ENCODE assay signal across 17 cellular contexts in the genomic region with DNA sequence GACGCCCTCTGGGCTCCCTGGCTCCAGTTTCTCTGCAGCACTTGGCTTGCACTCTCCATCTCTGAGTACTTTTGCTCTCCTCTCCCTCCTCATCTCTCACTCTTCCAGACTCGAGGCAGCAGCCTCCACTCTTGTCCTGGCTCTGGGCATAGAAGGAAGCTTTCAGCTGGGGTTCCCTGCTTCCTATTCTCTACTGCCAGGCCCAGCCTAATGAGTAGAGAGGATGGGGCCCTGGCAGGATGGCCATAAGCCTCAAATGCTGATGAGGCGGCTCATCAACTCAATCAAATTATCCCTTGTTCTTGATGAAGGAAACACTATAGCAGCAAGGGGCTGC. TPM values are rescaled to one million over a fixed set of nuclear protein-coding genes. Genes with fewer than 3 reads are reported as not detected.
DNase-seq lines count a peak whose midpoint lies in the region; ATAC-seq and TF ChIP-seq lines count a peak whose summit lies in the region.
"Had no signal": no experiment of that assay in that cellular context is flagged by ENCODE, and none has a peak within 500 bp of the region (broad histone marks: within the 10 kb centered on the region; RNA-seq: fewer than 3 reads in every experiment).

No MANE protein-coding gene starts in this region.

- TF ChIP-seq CTCF in 22Rv1 (IDR thresholded peaks at IDR 0.05) (no peak), WTC11 (IDR thresholded peaks at IDR 0.05) (no peak), gastrocnemius medialis (IDR thresholded peaks at IDR 0.05 in 4 of 5, conservative IDR thresholded peaks at IDR 0.05 in 1 of 5) (no peak), uterus (IDR thresholded peaks at IDR 0.05) (no peak), progenitor cell of endocrine pancreas (IDR thresholded peaks at IDR 0.05; ENCODE audit: unreplicated experiment) (no peak)

- H3K4me1 ChIP-seq in gastrocnemius medialis (peaks cover 33 to 50% of the 10 kb centered on the region in 2 donors), uterus (peaks cover 6 to 8% of the 10 kb centered on the region in 2 donors)
- H3K4me1 ChIP-seq: A549 had no signal

- POLR2A ChIA-PET in WTC11 (lab: Charles Lee), result no interaction called here

- H3K4me3 ChIP-seq in gastrocnemius medialis (no peak overlapping the region), uterus (no peak overlapping the region)
- H3K4me3 ChIP-seq: A549; BLaER1 treated with 17β-estradiol and CSF1 and Interleukin-3, amounts not matched to agents 10 nM and 100 nM; Peyer's patch had no signal

- no peaks in the 10 kb centered on the region for H3K27me3 ChIP-seq in gastrocnemius medialis
- H3K27me3 ChIP-seq in uterus, result no peaks in the 10 kb centered on the region
- H3K27me3 ChIP-seq: BLaER1 treated with 17β-estradiol and CSF1 and Interleukin-3, amounts not matched to agents 10 nM and 100 nM; Peyer's patch had no signal

- TF ChIP-seq POLR2A in gastrocnemius medialis (IDR thresholded peaks at IDR 0.05) (peak in 1 of 2 donors; percentile 40), uterus (IDR thresholded peaks at IDR 0.05) (no peak)

- H3K9me3 Mint-ChIP-seq in WTC11, result no peaks in the 10 kb centered on the region
- H3K9me3 Mint-ChIP-seq in progenitor cell of endocrine pancreas (ENCODE audit: low read depth), result no peaks in the 10 kb centered on the region

- H3K27me3 Mint-ChIP-seq in WTC11 (ENCODE audit: low read depth) (peaks cover 9% of the 10 kb centered on the region), progenitor cell of endocrine pancreas (peaks cover 20% of the 10 kb centered on the region)

- intact Hi-C loops in gastrocnemius medialis (cut with DNase I; ENCODE audit: low total_unique reads), result no loop called here
- intact Hi-C loops in uterus (cut with DNase I; ENCODE audit: low total_unique reads), result no loop called here

- no peaks in the 10 kb centered on the region for H3K36me3 ChIP-seq in gastrocnemius medialis
- no peaks in the 10 kb centered on the region for H3K36me3 ChIP-seq in uterus
- H3K36me3 ChIP-seq: BLaER1 treated with 17β-estradiol and CSF1 and Interleukin-3, amounts not matched to agents 10 nM and 100 nM; Peyer's patch had no signal

- H3K4me3 Mint-ChIP-seq in WTC11 (no peak overlapping the region), progenitor cell of endocrine pancreas (ENCODE audit: low read depth) (no peak overlapping the region)

- CTCF ChIA-PET in WTC11 (lab: Charles Lee), result no interaction called here

- H3K9me3 ChIP-seq in gastrocnemius medialis (no peaks in the 10 kb centered on the region), uterus (no peaks in the 10 kb centered on the region)
- H3K9me3 ChIP-seq: A549, Peyer's patch had no signal

- H3K27ac Mint-ChIP-seq in WTC11 (no peak overlapping the region), progenitor cell of endocrine pancreas (no peak overlapping the region)

- H3K36me3 Mint-ChIP-seq in WTC11 (no peaks in the 10 kb centered on the region), progenitor cell of endocrine pancreas (ENCODE audit: insufficient read depth) (no peaks in the 10 kb centered on the region)

- in situ Hi-C loops in gastrocnemius medialis (cut with MboI; ENCODE audit: low sequenced_read_pairs in 4 of 4), result no loop called here

- DNase-seq in WTC11 (ENCODE audit: low spot score) (peak; percentile 0), mesenteric fat pad (ENCODE audit: low spot score) (peak; percentile 16), gastrocnemius medialis (no peak), NCI-H69 (lab: John Stamatoyannopoulos, UW) (no peak), uterus (no peak), progenitor cell of endocrine pancreas (ENCODE audit: low spot score, unreplicated experiment) (no peak)
- DNase-seq: GOT3, KG1, NCI-H2227 treated with DMSO at 0.1 percent for 48 hours, NCI-H524 treated with DMSO at 0.1 percent for 48 hours had no signal

- H3K27ac ChIP-seq in 22Rv1 (peak overlapping the region; percentile 87), gastrocnemius medialis (peak overlapping the region; percentile 76 to 84 (median 82)), uterus (peak overlapping the region in 1 of 2 donors; percentile 24)
- H3K27ac ChIP-seq: A549; BLaER1 treated with 17β-estradiol and CSF1 and Interleukin-3, amounts not matched to agents 10 nM and 100 nM had no signal

- ATAC-seq in WTC11 (no peak), gastrocnemius medialis (no peak), GM18907 (IDR thresholded peaks at IDR 0.05; ENCODE audit: unreplicated experiment) (no peak)
- ATAC-seq: A549, HepG2, Right ventricle myocardium inferior had no signal

- peaks cover 2% of the 10 kb centered on the region; the same call in 1 of the 2 replicates for H3K4me1 Mint-ChIP-seq in WTC11
- H3K4me1 Mint-ChIP-seq in progenitor cell of endocrine pancreas (ENCODE audit: low read depth), result peaks cover 22% of the 10 kb centered on the region

TF ChIP-seq in WTC11, 78 proteins besides CTCF, POLR2A, EP300 and RAD21:
- TF ChIP-seq JUN (CRISPR knock-in tag; IDR thresholded peaks at IDR 0.05) (no peak), IRF2 (CRISPR knock-in tag; IDR thresholded peaks at IDR 0.05; ENCODE audit: borderline replicate concordance, low read depth) (no peak), ZNF263 (CRISPR knock-in tag; IDR thresholded peaks at IDR 0.05; ENCODE audit: low read depth) (no peak), PRRX2 (CRISPR knock-in tag; IDR thresholded peaks at IDR 0.05) (no peak), GTF2I (CRISPR knock-in tag; conservative IDR thresholded peaks at IDR 0.05) (no peak), KAT7 (CRISPR knock-in tag; IDR thresholded peaks at IDR 0.05; ENCODE audit: borderline replicate concordance) (no peak), SP1 (CRISPR knock-in tag; conservative IDR thresholded peaks at IDR 0.05) (no peak), ZNF416 (CRISPR knock-in tag; IDR thresholded peaks at IDR 0.05) (no peak), TEAD1 (CRISPR knock-in tag; IDR thresholded peaks at IDR 0.05) (no peak), NFATC4 (CRISPR knock-in tag; IDR thresholded peaks at IDR 0.05) (no peak)
- TF ChIP-seq, protein P1, sequence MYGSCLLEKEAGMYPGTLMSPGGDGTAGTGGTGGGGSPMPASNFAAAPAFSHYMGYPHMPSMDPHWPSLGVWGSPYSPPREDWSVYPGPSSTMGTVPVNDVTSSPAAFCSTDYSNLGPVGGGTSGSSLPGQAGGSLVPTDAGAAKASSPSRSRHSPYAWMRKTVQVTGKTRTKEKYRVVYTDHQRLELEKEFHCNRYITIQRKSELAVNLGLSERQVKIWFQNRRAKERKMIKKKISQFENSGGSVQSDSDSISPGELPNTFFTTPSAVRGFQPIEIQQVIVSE (CRISPR knock-in tag; IDR thresholded peaks at IDR 0.05; ENCODE audit: borderline replicate concordance), result no peak
- TF ChIP-seq, protein P2, sequence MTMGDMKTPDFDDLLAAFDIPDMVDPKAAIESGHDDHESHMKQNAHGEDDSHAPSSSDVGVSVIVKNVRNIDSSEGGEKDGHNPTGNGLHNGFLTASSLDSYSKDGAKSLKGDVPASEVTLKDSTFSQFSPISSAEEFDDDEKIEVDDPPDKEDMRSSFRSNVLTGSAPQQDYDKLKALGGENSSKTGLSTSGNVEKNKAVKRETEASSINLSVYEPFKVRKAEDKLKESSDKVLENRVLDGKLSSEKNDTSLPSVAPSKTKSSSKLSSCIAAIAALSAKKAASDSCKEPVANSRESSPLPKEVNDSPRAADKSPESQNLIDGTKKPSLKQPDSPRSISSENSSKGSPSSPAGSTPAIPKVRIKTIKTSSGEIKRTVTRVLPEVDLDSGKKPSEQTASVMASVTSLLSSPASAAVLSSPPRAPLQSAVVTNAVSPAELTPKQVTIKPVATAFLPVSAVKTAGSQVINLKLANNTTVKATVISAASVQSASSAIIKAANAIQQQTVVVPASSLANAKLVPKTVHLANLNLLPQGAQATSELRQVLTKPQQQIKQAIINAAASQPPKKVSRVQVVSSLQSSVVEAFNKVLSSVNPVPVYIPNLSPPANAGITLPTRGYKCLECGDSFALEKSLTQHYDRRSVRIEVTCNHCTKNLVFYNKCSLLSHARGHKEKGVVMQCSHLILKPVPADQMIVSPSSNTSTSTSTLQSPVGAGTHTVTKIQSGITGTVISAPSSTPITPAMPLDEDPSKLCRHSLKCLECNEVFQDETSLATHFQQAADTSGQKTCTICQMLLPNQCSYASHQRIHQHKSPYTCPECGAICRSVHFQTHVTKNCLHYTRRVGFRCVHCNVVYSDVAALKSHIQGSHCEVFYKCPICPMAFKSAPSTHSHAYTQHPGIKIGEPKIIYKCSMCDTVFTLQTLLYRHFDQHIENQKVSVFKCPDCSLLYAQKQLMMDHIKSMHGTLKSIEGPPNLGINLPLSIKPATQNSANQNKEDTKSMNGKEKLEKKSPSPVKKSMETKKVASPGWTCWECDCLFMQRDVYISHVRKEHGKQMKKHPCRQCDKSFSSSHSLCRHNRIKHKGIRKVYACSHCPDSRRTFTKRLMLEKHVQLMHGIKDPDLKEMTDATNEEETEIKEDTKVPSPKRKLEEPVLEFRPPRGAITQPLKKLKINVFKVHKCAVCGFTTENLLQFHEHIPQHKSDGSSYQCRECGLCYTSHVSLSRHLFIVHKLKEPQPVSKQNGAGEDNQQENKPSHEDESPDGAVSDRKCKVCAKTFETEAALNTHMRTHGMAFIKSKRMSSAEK (CRISPR knock-in tag; IDR thresholded peaks at IDR 0.05; ENCODE audit: borderline replicate concordance), result no peak
- TF ChIP-seq, protein P3, sequence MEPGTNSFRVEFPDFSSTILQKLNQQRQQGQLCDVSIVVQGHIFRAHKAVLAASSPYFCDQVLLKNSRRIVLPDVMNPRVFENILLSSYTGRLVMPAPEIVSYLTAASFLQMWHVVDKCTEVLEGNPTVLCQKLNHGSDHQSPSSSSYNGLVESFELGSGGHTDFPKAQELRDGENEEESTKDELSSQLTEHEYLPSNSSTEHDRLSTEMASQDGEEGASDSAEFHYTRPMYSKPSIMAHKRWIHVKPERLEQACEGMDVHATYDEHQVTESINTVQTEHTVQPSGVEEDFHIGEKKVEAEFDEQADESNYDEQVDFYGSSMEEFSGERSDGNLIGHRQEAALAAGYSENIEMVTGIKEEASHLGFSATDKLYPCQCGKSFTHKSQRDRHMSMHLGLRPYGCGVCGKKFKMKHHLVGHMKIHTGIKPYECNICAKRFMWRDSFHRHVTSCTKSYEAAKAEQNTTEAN (CRISPR knock-in tag; IDR thresholded peaks at IDR 0.05), result no peak

RNA-seq across cellular contexts. Expression of a gene that starts 55.8 kb away (rescaled TPM):
- total RNA-seq in WTC11 (2021), result 0.66 to 1.2 TPM (median 0.99 TPM) in 3 replicates
- 0.13 TPM for total RNA-seq in mesenteric fat pad
- total RNA-seq in gastrocnemius medialis, result 100 to 1,000 TPM in 2 of 4 donors, 10 to 100 TPM in 2; 67.6 to 147 (median 110) TPM
- total RNA-seq in uterus, result 10 to 100 TPM in 2 of 4 donors, 1 to 10 TPM in 2; 3.8 to 46.1 (median 14.1) TPM
- total RNA-seq in progenitor cell of endocrine pancreas, result 17.6 and 21.5 TPM in 2 replicates
- total RNA-seq: HepG2 had no signal

Comparison
In these comparisons a context has a peak if more than half of its experiments do, and no peak if none do; other contexts are left out.
1. DNase-seq: peak in WTC11 (single experiment) and mesenteric fat pad (single experiment); none in gastrocnemius medialis (0 of 2), NCI-H69 (single experiment), uterus (0 of 2) and progenitor cell of endocrine pancreas (single experiment).